12 cellular contexts compared by ENCODE assay signal in genomic region chrX:10903518-10903917, GRCh38.
DNase-seq lines count a peak whose midpoint lies in the region; ATAC-seq and TF ChIP-seq lines count a peak whose summit lies in the region.
"Had no signal": no experiment of that assay in that cellular context is flagged by ENCODE, and none has a peak within 500 bp of the region (broad histone marks: within the 10 kb centered on the region; RNA-seq: fewer than 3 reads in every experiment).

No MANE protein-coding gene starts in this region.

- peaks cover 4% of the 10 kb centered on the region for H3K36me3 Mint-ChIP-seq in IgD-negative memory B cell
- H3K36me3 Mint-ChIP-seq in activated CD8-positive, alpha-beta T cell treated with anti-CD3 and anti-CD28 coated beads, Interleukin-2, amount 10 ng/mL, durations not matched to agents 7 days and 5 days (ENCODE audit: low read depth): no peaks in the 10 kb centered on the region
- H3K36me3 Mint-ChIP-seq: CD14-positive monocyte; CD8-positive, alpha-beta T cell had no signal

- POLR2A ChIA-PET in activated CD8-positive, alpha-beta T cell treated with anti-CD3 and anti-CD28 coated beads, Interleukin-2, amount 10 ng/mL, durations not matched to agents 7 days and 5 days (lab: Charles Lee): no interaction called here

- H3K27me3 ChIP-seq in ascending aorta: no peaks in the 10 kb centered on the region
- H3K27me3 ChIP-seq in left ventricle myocardium inferior (ENCODE audit: low read depth): no peaks in the 10 kb centered on the region

- no peaks in the 10 kb centered on the region for H3K27me3 Mint-ChIP-seq in IgD-negative memory B cell
- H3K27me3 Mint-ChIP-seq in activated CD8-positive, alpha-beta T cell treated with anti-CD3 and anti-CD28 coated beads, Interleukin-2, amount 10 ng/mL, durations not matched to agents 7 days and 5 days (ENCODE audit: low read depth): no peaks in the 10 kb centered on the region

- TF ChIP-seq CTCF in ascending aorta (IDR thresholded peaks at IDR 0.05): no peak
- no peak for TF ChIP-seq CTCF in left ventricle myocardium inferior (IDR thresholded peaks at IDR 0.05; ENCODE audit: borderline replicate concordance)

- H3K36me3 ChIP-seq in ascending aorta: no peaks in the 10 kb centered on the region
- H3K36me3 ChIP-seq in left ventricle myocardium inferior: no peaks in the 10 kb centered on the region

- peaks cover 0 to 2% of the 10 kb centered on the region in 2 donors for H3K4me1 ChIP-seq in ascending aorta
- H3K4me1 ChIP-seq in left ventricle myocardium inferior: no peaks in the 10 kb centered on the region

- DNase-seq in DMS53 treated with DMSO at 0.1 percent for 48 hours (lab: John Stamatoyannopoulos, UW; ENCODE audit: unreplicated experiment): peak; percentile 9
- no peak for DNase-seq in ascending aorta (ENCODE audit: low spot score in 2 of 2)
- no peak for DNase-seq in H4 (ENCODE audit: low spot score)
- DNase-seq in left ventricle myocardium inferior: no peak
- DNase-seq in activated CD8-positive, alpha-beta T cell treated with anti-CD3 and anti-CD28 coated beads, Interleukin-2, amount 10 ng/mL, durations not matched to agents 7 days and 5 days: no peak
- DNase-seq: CD8-positive, alpha-beta T cell; COR-L47; DMS153; GF-D8; H7 had no signal

- peak overlapping the region; percentile 29 to 49 for H3K27ac ChIP-seq in ascending aorta
- H3K27ac ChIP-seq in left ventricle myocardium inferior (replicated peaks): no peak overlapping the region

- H3K9me3 ChIP-seq in ascending aorta: peaks cover 0 to 8% of the 10 kb centered on the region in 2 donors
- H3K9me3 ChIP-seq in left ventricle myocardium inferior (replicated peaks): peaks cover 16% of the 10 kb centered on the region

- no peaks in the 10 kb centered on the region for H3K4me1 Mint-ChIP-seq in IgD-negative memory B cell
- no peaks in the 10 kb centered on the region for H3K4me1 Mint-ChIP-seq in activated CD8-positive, alpha-beta T cell treated with anti-CD3 and anti-CD28 coated beads, Interleukin-2, amount 10 ng/mL, durations not matched to agents 7 days and 5 days (ENCODE audit: low read depth)
- H3K4me1 Mint-ChIP-seq: CD14-positive monocyte had no signal

- ATAC-seq in activated CD8-positive, alpha-beta T cell treated with anti-CD3 and anti-CD28 coated beads, Interleukin-2, amount 10 ng/mL, durations not matched to agents 7 days and 5 days: no peak
- ATAC-seq: CD8-positive, alpha-beta T cell had no signal

- intact Hi-C loops in ascending aorta (cut with DNase I) (loop anchor here (10.0 kb wide), 1 partner anchor 149 kb away; no protein-coding TSS in a partner anchor), left ventricle myocardium inferior (cut with micrococcal nuclease) (no loop called here)

- peak overlapping the region in 2 of 3 donors; percentile 3 for H3K27ac Mint-ChIP-seq in IgD-negative memory B cell
- no peak overlapping the region for H3K27ac Mint-ChIP-seq in activated CD8-positive, alpha-beta T cell treated with anti-CD3 and anti-CD28 coated beads, Interleukin-2, amount 10 ng/mL, durations not matched to agents 7 days and 5 days
- H3K27ac Mint-ChIP-seq: CD14-positive monocyte; CD8-positive, alpha-beta T cell had no signal

- CTCF ChIA-PET in activated CD8-positive, alpha-beta T cell treated with anti-CD3 and anti-CD28 coated beads, Interleukin-2, amount 10 ng/mL, durations not matched to agents 7 days and 5 days (lab: Charles Lee): no interaction called here

- no peak overlapping the region for H3K4me3 Mint-ChIP-seq in IgD-negative memory B cell
- H3K4me3 Mint-ChIP-seq in activated CD8-positive, alpha-beta T cell treated with anti-CD3 and anti-CD28 coated beads, Interleukin-2, amount 10 ng/mL, durations not matched to agents 7 days and 5 days: no peak overlapping the region
- H3K4me3 Mint-ChIP-seq: CD14-positive monocyte; CD8-positive, alpha-beta T cell had no signal

- peaks cover 4 to 10% (median 6%) of the 10 kb centered on the region in 3 donors for H3K9me3 Mint-ChIP-seq in IgD-negative memory B cell
- H3K9me3 Mint-ChIP-seq in activated CD8-positive, alpha-beta T cell treated with anti-CD3 and anti-CD28 coated beads, Interleukin-2, amount 10 ng/mL, durations not matched to agents 7 days and 5 days (ENCODE audit: insufficient read depth): no peaks in the 10 kb centered on the region

- H3K4me3 ChIP-seq in ascending aorta (no peak overlapping the region), left ventricle myocardium inferior (no peak overlapping the region)
